8 cellular contexts compared by ENCODE assay signal in genomic region chr2:64227603-64228125, GRCh38.
DNase-seq lines count a peak whose midpoint lies in the region; ATAC-seq and TF ChIP-seq lines count a peak whose summit lies in the region.

No MANE protein-coding gene starts in this region.

- BruUV-seq in Calu3 (replicated peaks; lab: Mats Ljungman, UMichigan): no TSS peak

- intact Hi-C loops in Calu3 (cut with micrococcal nuclease; ENCODE audit: unreplicated experiment): no loop called here

- DNase-seq in Calu3 (no peak), epithelial cell of esophagus (ENCODE audit: low read depth) (no peak), inferior parietal cortex (ENCODE audit: extremely low spot score) (no peak)

- CTCF ChIA-PET in Calu3 (lab: Charles Lee): interaction anchor here (0.9 to 1.2 kb wide), 3 partner anchors 10 to 109 kb away, joined by 3 to 4 read pairs (median 3); no protein-coding TSS in a partner anchor

- peak overlapping the region; percentile 49 for H3K27ac Mint-ChIP-seq in Calu3 (ENCODE audit: unreplicated experiment)

- H3K79me2 ChIP-seq in OCI-LY1 (ENCODE audit: insufficient read depth, low read length): no peaks in the 10 kb centered on the region
- no peaks in the 10 kb centered on the region for H3K79me2 ChIP-seq in parathyroid adenoma

- ATAC-seq in GM18867 (IDR thresholded peaks at IDR 0.05; ENCODE audit: unreplicated experiment) (no peak), GM21367 (IDR thresholded peaks at IDR 0.05; ENCODE audit: unreplicated experiment) (no peak), GM18868 (IDR thresholded peaks at IDR 0.05; ENCODE audit: unreplicated experiment) (no peak)

- no peaks in the 10 kb centered on the region for H3F3A ChIP-seq in OCI-LY1 (ENCODE audit: insufficient read depth, low read length)

- H3K27ac ChIP-seq in OCI-LY1 (ENCODE audit: low read depth, low read length, poor library complexity, severe bottlenecking) (peak overlapping the region; percentile 68), parathyroid adenoma (no peak overlapping the region)

- H3K9ac ChIP-seq in OCI-LY1 (ENCODE audit: low read length) (peak overlapping the region; percentile 68), parathyroid adenoma (no peak overlapping the region)

- peaks cover 28% of the 10 kb centered on the region for H3K4me1 ChIP-seq in OCI-LY1 (ENCODE audit: insufficient read depth, low read length, severe bottlenecking)
- peaks cover 9% of the 10 kb centered on the region for H3K4me1 ChIP-seq in parathyroid adenoma

- no peaks in the 10 kb centered on the region for H4K20me1 ChIP-seq in OCI-LY1 (ENCODE audit: insufficient read depth, low read length)

- H3K9me2 ChIP-seq in OCI-LY1 (ENCODE audit: low read depth, low read length): no peaks in the 10 kb centered on the region

- H3K27me3 Mint-ChIP-seq in Calu3 (ENCODE audit: unreplicated experiment): peaks cover 23% of the 10 kb centered on the region

- H3K36me3 ChIP-seq in OCI-LY1 (ENCODE audit: insufficient read depth, low read length): no peaks in the 10 kb centered on the region
- no peaks in the 10 kb centered on the region for H3K36me3 ChIP-seq in parathyroid adenoma (ENCODE audit: control insufficient read depth, insufficient read depth, low read length)

- no peaks in the 10 kb centered on the region for H3K27me3 ChIP-seq in OCI-LY1 (ENCODE audit: insufficient read depth, low read length)
- H3K27me3 ChIP-seq in parathyroid adenoma (ENCODE audit: control insufficient read depth, insufficient read depth, low read length): no peaks in the 10 kb centered on the region

- H3K4me3 ChIP-seq in OCI-LY1 (ENCODE audit: low read depth, low read length, poor library complexity, severe bottlenecking): peak overlapping the region; percentile 54
- peak overlapping the region; percentile 41 for H3K4me3 ChIP-seq in epithelial cell of esophagus (ENCODE audit: low read length)
- peak overlapping the region; percentile 53 for H3K4me3 ChIP-seq in parathyroid adenoma (ENCODE audit: low read depth, low read length)

- no peak for TF ChIP-seq CTCF in Calu3 (IDR thresholded peaks at IDR 0.05; ENCODE audit: unreplicated experiment)
- no peak for TF ChIP-seq CTCF in OCI-LY1 (IDR thresholded peaks at IDR 0.05; ENCODE audit: low read length)
- TF ChIP-seq CTCF in epithelial cell of esophagus (IDR thresholded peaks at IDR 0.05; ENCODE audit: insufficient read depth, low read depth, low read length, missing control alignments): no peak
- no peak for TF ChIP-seq CTCF in parathyroid adenoma (IDR thresholded peaks at IDR 0.05)

- H3K36me3 Mint-ChIP-seq in Calu3 (ENCODE audit: insufficient read depth, unreplicated experiment): peaks cover 11% of the 10 kb centered on the region

- peaks cover 10% of the 10 kb centered on the region for H3K4me1 Mint-ChIP-seq in Calu3 (ENCODE audit: low read depth, unreplicated experiment)

- peak overlapping the region; percentile 33 for H2AFZ ChIP-seq in OCI-LY1 (ENCODE audit: low read length)
- peak overlapping the region; percentile 96 for H2AFZ ChIP-seq in parathyroid adenoma

- H3K4me3 Mint-ChIP-seq in Calu3 (ENCODE audit: low read depth, unreplicated experiment): peak overlapping the region; percentile 83

- H3K9me3 ChIP-seq in OCI-LY1 (ENCODE audit: low read length): no peaks in the 10 kb centered on the region
- H3K9me3 ChIP-seq in parathyroid adenoma (ENCODE audit: control insufficient read depth, low read length): no peaks in the 10 kb centered on the region

- H3K4me2 ChIP-seq in OCI-LY1 (ENCODE audit: low read length) (peak overlapping the region; percentile 72), parathyroid adenoma (ENCODE audit: low read length) (peak overlapping the region; percentile 81)

- no peaks in the 10 kb centered on the region for H3K9me3 Mint-ChIP-seq in Calu3 (ENCODE audit: low read depth, unreplicated experiment)
